In the genomic region with DNA sequence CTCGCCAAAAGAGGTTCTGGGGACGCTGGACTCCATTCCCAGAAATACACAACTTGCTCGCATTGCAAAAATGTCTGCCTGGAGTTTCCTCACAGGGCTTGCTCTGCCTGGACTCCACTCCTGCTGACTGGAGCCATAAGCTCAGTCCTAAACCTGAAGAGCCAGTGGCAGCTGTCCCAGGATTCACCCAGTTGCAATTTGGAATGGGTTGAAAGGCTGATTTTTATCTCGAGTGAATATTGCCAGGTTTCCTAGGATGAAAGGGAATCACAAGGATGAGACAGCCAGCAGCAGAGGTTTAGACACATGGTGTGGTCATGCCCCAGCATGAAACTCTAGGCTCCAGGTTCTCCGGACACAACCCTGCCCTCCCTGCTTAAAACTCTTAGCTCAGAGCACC, we compare ENCODE assay signal across 18 cellular contexts.
"Had no signal": no experiment of that assay in that cellular context is flagged by ENCODE, and none has a peak within 500 bp of the region (broad histone marks: within the 10 kb centered on the region; RNA-seq: fewer than 3 reads in every experiment).

No MANE protein-coding gene starts in this region.

- H3K27ac Mint-ChIP-seq: activated CD8-positive, alpha-beta T cell treated with anti-CD3 and anti-CD28 coated beads for 36 hours; activated naive CD4-positive, alpha-beta T cell treated with anti-CD3 and anti-CD28 coated beads, Interleukin-2, amount 50 U/mL, for 24 hours; natural killer cell had no signal

- H3K4me1 Mint-ChIP-seq: activated naive CD4-positive, alpha-beta T cell treated with anti-CD3 and anti-CD28 coated beads, Interleukin-2, amount 50 U/mL, for 24 hours; natural killer cell had no signal

- H3K27me3 ChIP-seq: right atrium auricular region, transverse colon had no signal

- H3K4me3 ChIP-seq: dorsolateral prefrontal cortex, right atrium auricular region, transverse colon had no signal

- ATAC-seq: activated CD8-positive, alpha-beta T cell treated with anti-CD3 and anti-CD28 coated beads for 36 hours; left ventricle myocardium superior; natural killer cell had no signal

- H3K36me3 ChIP-seq: right atrium auricular region, transverse colon had no signal

- H3K4me3 Mint-ChIP-seq: activated CD8-positive, alpha-beta T cell treated with anti-CD3 and anti-CD28 coated beads for 36 hours; activated naive CD4-positive, alpha-beta T cell treated with anti-CD3 and anti-CD28 coated beads, Interleukin-2, amount 50 U/mL, for 24 hours; natural killer cell had no signal

- H3K36me3 Mint-ChIP-seq: activated naive CD4-positive, alpha-beta T cell treated with anti-CD3 and anti-CD28 coated beads, Interleukin-2, amount 50 U/mL, for 24 hours; natural killer cell had no signal

- H3K4me1 ChIP-seq: right atrium auricular region had no signal

- H3K9me3 Mint-ChIP-seq: activated CD8-positive, alpha-beta T cell treated with anti-CD3 and anti-CD28 coated beads for 36 hours; activated naive CD4-positive, alpha-beta T cell treated with anti-CD3 and anti-CD28 coated beads, Interleukin-2, amount 50 U/mL, for 24 hours; natural killer cell had no signal

- H3K27me3 Mint-ChIP-seq: activated CD8-positive, alpha-beta T cell treated with anti-CD3 and anti-CD28 coated beads for 36 hours had no signal

- DNase-seq: activated CD4-positive, alpha-beta T cell treated with anti-CD3 and anti-CD28 coated beads for 4 hours; activated CD8-positive, alpha-beta T cell treated with anti-CD3 and anti-CD28 coated beads for 36 hours; activated effector memory CD4-positive, alpha-beta T cell treated with anti-CD3 and anti-CD28 coated beads, Interleukin-2, amount 50 U/mL, for 16 hours; activated T-cell treated with anti-CD3 and anti-CD28 coated beads, Interleukin-2, amount 50 U/mL, for 48 hours; dorsolateral prefrontal cortex; erythroblast; hippocampal formation; left ventricle myocardium superior; mesendoderm; natural killer cell; posterior cingulate gyrus; stimulated activated CD4-positive, alpha-beta T cell treated with anti-CD3 and anti-CD28 coated beads, Interleukin-4, amount 100 ng/mL, for 4 hours; stimulated activated CD8-positive, alpha-beta memory T cell treated with anti-CD3 and anti-CD28 coated beads, Interleukin-4, amount 100 ng/mL, for 48 hours; stimulated activated naive CD4-positive, alpha-beta T cell treated with Interleukin-2 at 50 U/mL for 16 hours; T1000; transverse colon had no signal

- H3K27ac ChIP-seq: right atrium auricular region had no signal

- H3K9me3 ChIP-seq: right atrium auricular region, transverse colon had no signal
